In genomic region chr16:75477680-75478473, GRCh38 we compare ENCODE assay signal across 14 cellular contexts. TPM values are rescaled to one million over a fixed set of nuclear protein-coding genes. Genes with fewer than 3 reads are reported as not detected.
A peak's percentile ranks its signal among the peaks of the same experiment; 100 is the strongest.
DNase-seq lines count a peak whose midpoint lies in the region; ATAC-seq and TF ChIP-seq lines count a peak whose summit lies in the region.
"Had no signal": no experiment of that assay in that cellular context is flagged by ENCODE, and none has a peak within 500 bp of the region (broad histone marks: within the 10 kb centered on the region; RNA-seq: fewer than 3 reads in every experiment).

No MANE protein-coding gene starts in this region.

- peaks cover 6% of the 10 kb centered on the region for H3K27me3 ChIP-seq in upper lobe of right lung

- CTCF ChIA-PET in activated CD4-positive, alpha-beta memory T cell treated with anti-CD3 and anti-CD28 coated beads, Interleukin-2, amount 10 ng/mL, durations not matched to agents 7 days and 5 days (lab: Charles Lee), result interaction anchor here (0.6 to 1.6 kb wide), 3 partner anchors 9 to 13 kb away, joined by 3 to 6 read pairs (median 5); partner anchors contain the start of gene TMEM170A

- H3K27ac Mint-ChIP-seq in natural killer cell treated with Interleukin-12 subunit alpha and Interleukin-12 subunit beta and Interleukin-15 and Interleukin-18, amount 100 ng/mL, for 72 hours, result no peak overlapping the region
- no peak overlapping the region for H3K27ac Mint-ChIP-seq in natural killer cell
- no peak overlapping the region for H3K27ac Mint-ChIP-seq in activated CD4-positive, alpha-beta memory T cell treated with anti-CD3 and anti-CD28 coated beads, Interleukin-2, amount 10 ng/mL, durations not matched to agents 7 days and 5 days

- H3K4me1 Mint-ChIP-seq in natural killer cell treated with Interleukin-12 subunit alpha and Interleukin-12 subunit beta and Interleukin-15 and Interleukin-18, amount 100 ng/mL, for 72 hours (ENCODE audit: low read depth in 2 of 2), result peaks cover 0 to 3% of the 10 kb centered on the region in 2 donors
- H3K4me1 Mint-ChIP-seq in natural killer cell, result no peaks in the 10 kb centered on the region
- no peaks in the 10 kb centered on the region for H3K4me1 Mint-ChIP-seq in activated CD4-positive, alpha-beta memory T cell treated with anti-CD3 and anti-CD28 coated beads, Interleukin-2, amount 10 ng/mL, durations not matched to agents 7 days and 5 days

- POLR2A ChIA-PET in activated CD4-positive, alpha-beta memory T cell treated with anti-CD3 and anti-CD28 coated beads, Interleukin-2, amount 10 ng/mL, durations not matched to agents 7 days and 5 days (lab: Charles Lee), result no interaction called here

- no peak for ATAC-seq in natural killer cell treated with Interleukin-12 subunit alpha and Interleukin-12 subunit beta and Interleukin-15 and Interleukin-18, amount 100 ng/mL, for 72 hours
- ATAC-seq in natural killer cell (no peak), upper lobe of right lung (peak; percentile 64), HG03175 (IDR thresholded peaks at IDR 0.05; ENCODE audit: unreplicated experiment) (no peak)
- ATAC-seq: left ventricle myocardium superior had no signal

- no peaks in the 10 kb centered on the region for H3K36me3 ChIP-seq in upper lobe of right lung
- H3K36me3 ChIP-seq: neutrophil had no signal

- TF ChIP-seq CTCF in natural killer cell (IDR thresholded peaks at IDR 0.05), result no peak
- TF ChIP-seq CTCF in upper lobe of right lung (IDR thresholded peaks at IDR 0.05), result no peak

- H3K9me3 ChIP-seq in upper lobe of right lung, result no peaks in the 10 kb centered on the region
- H3K9me3 ChIP-seq: neutrophil had no signal

- H3K27me3 Mint-ChIP-seq in natural killer cell treated with Interleukin-12 subunit alpha and Interleukin-12 subunit beta and Interleukin-15 and Interleukin-18, amount 100 ng/mL, for 72 hours, result peaks cover 10 to 17% of the 10 kb centered on the region in 2 donors
- H3K27me3 Mint-ChIP-seq in natural killer cell (ENCODE audit: low read depth in 2 of 2), result peaks cover 8 to 11% of the 10 kb centered on the region in 2 donors
- H3K27me3 Mint-ChIP-seq in activated CD4-positive, alpha-beta memory T cell treated with anti-CD3 and anti-CD28 coated beads, Interleukin-2, amount 10 ng/mL, durations not matched to agents 7 days and 5 days, result peaks cover 5% of the 10 kb centered on the region

- no peaks in the 10 kb centered on the region for H3K9me3 Mint-ChIP-seq in natural killer cell treated with Interleukin-12 subunit alpha and Interleukin-12 subunit beta and Interleukin-15 and Interleukin-18, amount 100 ng/mL, for 72 hours
- no peaks in the 10 kb centered on the region for H3K9me3 Mint-ChIP-seq in natural killer cell
- H3K9me3 Mint-ChIP-seq in activated CD4-positive, alpha-beta memory T cell treated with anti-CD3 and anti-CD28 coated beads, Interleukin-2, amount 10 ng/mL, durations not matched to agents 7 days and 5 days, result no peaks in the 10 kb centered on the region

- intact Hi-C loops in natural killer cell (cut with micrococcal nuclease), result no loop called here
- intact Hi-C loops in upper lobe of right lung (cut with DNase I), result loop anchor here (10.0 kb wide), 1 partner anchor 287 kb away; no protein-coding TSS in a partner anchor

- H3K4me1 ChIP-seq in upper lobe of right lung, result no peaks in the 10 kb centered on the region

- H3K27ac ChIP-seq in upper lobe of right lung, result no peak overlapping the region
- H3K27ac ChIP-seq: neutrophil had no signal

- no peak overlapping the region for H3K4me3 Mint-ChIP-seq in natural killer cell treated with Interleukin-12 subunit alpha and Interleukin-12 subunit beta and Interleukin-15 and Interleukin-18, amount 100 ng/mL, for 72 hours
- no peak overlapping the region for H3K4me3 Mint-ChIP-seq in natural killer cell
- no peak overlapping the region for H3K4me3 Mint-ChIP-seq in activated CD4-positive, alpha-beta memory T cell treated with anti-CD3 and anti-CD28 coated beads, Interleukin-2, amount 10 ng/mL, durations not matched to agents 7 days and 5 days

- DNase-seq in natural killer cell treated with Interleukin-12 subunit alpha and Interleukin-12 subunit beta and Interleukin-15 and Interleukin-18, amount 100 ng/mL, for 72 hours (ENCODE audit: low spot score), result peak; percentile 10
- no peak for DNase-seq in natural killer cell
- peak; percentile 53 for DNase-seq in NCI-H2196 (lab: John Stamatoyannopoulos, UW; ENCODE audit: unreplicated experiment)
- peak; percentile 98 for DNase-seq in cerebellar cortex (ENCODE audit: low spot score)
- DNase-seq in upper lobe of right lung, result no peak
- no peak for DNase-seq in activated CD4-positive, alpha-beta memory T cell treated with anti-CD3 and anti-CD28 coated beads, Interleukin-2, amount 10 ng/mL, durations not matched to agents 7 days and 5 days
- DNase-seq in islet precursor cell, result no peak
- DNase-seq: activated T-cell treated with anti-CD3 and anti-CD28 coated beads, Interleukin-2, amount 50 U/mL, for 48 hours; anterior cingulate cortex; effector CD4-positive, alpha-beta T cell; left ventricle myocardium superior had no signal

- no peak overlapping the region for H3K4me3 ChIP-seq in upper lobe of right lung

- H3K36me3 Mint-ChIP-seq in natural killer cell treated with Interleukin-12 subunit alpha and Interleukin-12 subunit beta and Interleukin-15 and Interleukin-18, amount 100 ng/mL, for 72 hours, result no peaks in the 10 kb centered on the region
- no peaks in the 10 kb centered on the region for H3K36me3 Mint-ChIP-seq in natural killer cell
- H3K36me3 Mint-ChIP-seq in activated CD4-positive, alpha-beta memory T cell treated with anti-CD3 and anti-CD28 coated beads, Interleukin-2, amount 10 ng/mL, durations not matched to agents 7 days and 5 days (ENCODE audit: low read depth), result no peaks in the 10 kb centered on the region

RNA-seq across cellular contexts. Expression of gene TMEM170A, which starts 13.4 kb away (rescaled TPM):
- 10 to 100 TPM; 38.3 to 48.4 TPM for total RNA-seq in natural killer cell treated with Interleukin-12 subunit alpha and Interleukin-12 subunit beta and Interleukin-15 and Interleukin-18, amount 100 ng/mL, for 72 hours
- total RNA-seq in natural killer cell, result 10 to 100 TPM; 51.5 to 61.0 (median 53.9) TPM
- 25.4 TPM for total RNA-seq in upper lobe of right lung
- total RNA-seq in activated CD4-positive, alpha-beta memory T cell treated with anti-CD3 and anti-CD28 coated beads, Interleukin-2, amount 10 ng/mL, durations not matched to agents 7 days and 5 days, result 10 to 100 TPM; 30.8 to 33.9 TPM

RNA-seq across cellular contexts. Expression of gene CHST6, which starts 17.4 kb away (rescaled TPM):
- total RNA-seq in natural killer cell treated with Interleukin-12 subunit alpha and Interleukin-12 subunit beta and Interleukin-15 and Interleukin-18, amount 100 ng/mL, for 72 hours, result under 1 TPM in 1 of 2 donors, not detected in 1; 0.08 TPM
- not detected for total RNA-seq in natural killer cell
- 0.09 TPM for total RNA-seq in upper lobe of right lung
- total RNA-seq in activated CD4-positive, alpha-beta memory T cell treated with anti-CD3 and anti-CD28 coated beads, Interleukin-2, amount 10 ng/mL, durations not matched to agents 7 days and 5 days, result not detected

RNA-seq across cellular contexts. Expression of gene CFDP1, which starts 44.6 kb away (rescaled TPM):
- total RNA-seq in natural killer cell treated with Interleukin-12 subunit alpha and Interleukin-12 subunit beta and Interleukin-15 and Interleukin-18, amount 100 ng/mL, for 72 hours, result 10 to 100 TPM; 29.1 to 49.5 TPM
- total RNA-seq in natural killer cell, result 10 to 100 TPM; 32.2 to 38.8 (median 32.3) TPM
- total RNA-seq in upper lobe of right lung, result 49.0 TPM
- 10 to 100 TPM; 35.1 to 36.2 TPM for total RNA-seq in activated CD4-positive, alpha-beta memory T cell treated with anti-CD3 and anti-CD28 coated beads, Interleukin-2, amount 10 ng/mL, durations not matched to agents 7 days and 5 days

RNA-seq across cellular contexts. Expression of gene CHST5, which starts 58.0 kb away (rescaled TPM):
- total RNA-seq in natural killer cell treated with Interleukin-12 subunit alpha and Interleukin-12 subunit beta and Interleukin-15 and Interleukin-18, amount 100 ng/mL, for 72 hours, result under 1 TPM in 1 of 2 donors, not detected in 1; 0.14 TPM
- total RNA-seq in natural killer cell (not detected), upper lobe of right lung (not detected)
- total RNA-seq in activated CD4-positive, alpha-beta memory T cell treated with anti-CD3 and anti-CD28 coated beads, Interleukin-2, amount 10 ng/mL, durations not matched to agents 7 days and 5 days, result under 1 TPM in 1 of 2 experiments, not detected in 1; 0.10 TPM
- total RNA-seq: Daoy had no signal

Comparison
In these comparisons a context has a peak if more than half of its experiments do, and no peak if none do; other contexts are left out.
1. DNase-seq: peak in natural killer cell treated with Interleukin-12 subunit alpha and Interleukin-12 subunit beta and Interleukin-15 and Interleukin-18, amount 100 ng/mL, for 72 hours (single experiment), NCI-H2196 (single experiment) and cerebellar cortex (single experiment); none in natural killer cell (single experiment), upper lobe of right lung (single experiment), activated CD4-positive, alpha-beta memory T cell treated with anti-CD3 and anti-CD28 coated beads, Interleukin-2, amount 10 ng/mL, durations not matched to agents 7 days and 5 days (single experiment) and islet precursor cell (single experiment).